1 cellular context compared by ENCODE assay signal in the genomic region with DNA sequence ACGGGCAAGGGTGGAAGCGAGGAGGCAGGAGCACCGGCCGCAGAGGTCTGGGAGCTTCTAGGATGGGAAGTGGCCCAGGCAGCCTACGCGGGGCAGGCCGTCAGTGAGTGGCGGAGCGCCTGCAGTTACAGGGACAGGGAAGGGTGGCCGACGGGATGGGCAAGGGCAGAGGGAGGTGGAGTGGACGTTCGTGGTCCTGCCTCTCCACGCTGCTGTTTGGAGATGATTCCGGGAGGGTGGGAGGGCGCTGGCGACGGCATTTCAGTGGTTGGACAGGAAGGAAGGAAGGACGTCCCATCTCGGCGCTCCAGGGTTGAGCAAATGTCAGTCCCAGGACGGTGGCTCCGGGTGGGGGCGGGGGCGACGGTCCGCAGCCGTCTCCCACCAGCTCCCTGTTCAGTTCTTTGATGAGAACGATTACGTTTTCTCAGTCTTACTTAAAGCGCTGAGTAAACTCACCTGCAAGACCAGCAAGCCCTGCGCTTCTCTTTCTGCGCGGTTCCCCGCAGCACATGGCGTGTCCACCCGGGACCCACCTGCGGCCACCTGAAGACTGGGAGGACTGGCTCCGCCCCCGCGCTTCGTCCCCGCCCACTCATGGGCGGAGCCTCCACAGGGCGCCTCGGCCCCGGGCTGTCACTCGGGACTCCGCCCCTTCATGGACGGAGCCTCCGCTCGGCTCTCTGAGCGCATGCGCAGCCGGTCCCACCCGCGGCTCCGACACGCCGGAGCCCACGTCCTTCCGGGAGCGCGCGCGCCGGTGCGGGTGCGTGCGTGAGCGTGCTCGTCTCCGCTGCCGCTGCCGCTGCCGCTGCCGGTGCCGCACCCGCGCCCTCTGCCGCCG.
TF ChIP-seq lines count a peak whose summit lies in the region.

A gene with protein sequence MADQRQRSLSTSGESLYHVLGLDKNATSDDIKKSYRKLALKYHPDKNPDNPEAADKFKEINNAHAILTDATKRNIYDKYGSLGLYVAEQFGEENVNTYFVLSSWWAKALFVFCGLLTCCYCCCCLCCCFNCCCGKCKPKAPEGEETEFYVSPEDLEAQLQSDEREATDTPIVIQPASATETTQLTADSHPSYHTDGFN (plus strand): TSS at position 769 of the 844 bp plus-strand sequence. CDS start 33,220 bp downstream, outside the sequence.

TF ChIP-seq in HCT116, 20 proteins besides CTCF, POLR2A, EP300 and RAD21 (continued from another document):
- TF ChIP-seq, protein P1, sequence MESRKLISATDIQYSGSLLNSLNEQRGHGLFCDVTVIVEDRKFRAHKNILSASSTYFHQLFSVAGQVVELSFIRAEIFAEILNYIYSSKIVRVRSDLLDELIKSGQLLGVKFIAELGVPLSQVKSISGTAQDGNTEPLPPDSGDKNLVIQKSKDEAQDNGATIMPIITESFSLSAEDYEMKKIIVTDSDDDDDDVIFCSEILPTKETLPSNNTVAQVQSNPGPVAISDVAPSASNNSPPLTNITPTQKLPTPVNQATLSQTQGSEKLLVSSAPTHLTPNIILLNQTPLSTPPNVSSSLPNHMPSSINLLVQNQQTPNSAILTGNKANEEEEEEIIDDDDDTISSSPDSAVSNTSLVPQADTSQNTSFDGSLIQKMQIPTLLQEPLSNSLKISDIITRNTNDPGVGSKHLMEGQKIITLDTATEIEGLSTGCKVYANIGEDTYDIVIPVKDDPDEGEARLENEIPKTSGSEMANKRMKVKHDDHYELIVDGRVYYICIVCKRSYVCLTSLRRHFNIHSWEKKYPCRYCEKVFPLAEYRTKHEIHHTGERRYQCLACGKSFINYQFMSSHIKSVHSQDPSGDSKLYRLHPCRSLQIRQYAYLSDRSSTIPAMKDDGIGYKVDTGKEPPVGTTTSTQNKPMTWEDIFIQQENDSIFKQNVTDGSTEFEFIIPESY (IDR thresholded peaks at IDR 0.05; ENCODE audit: extremely low read depth, insufficient replicate concordance, low read length), result no peak
- TF ChIP-seq ZNF274 (IDR thresholded peaks at IDR 0.05; ENCODE audit: low read depth, low read length), result no peak
- peak; percentile 90 for TF ChIP-seq EGR1 (IDR thresholded peaks at IDR 0.05; ENCODE audit: low read depth)
- no peak for TF ChIP-seq CEBPB (IDR thresholded peaks at IDR 0.05; ENCODE audit: low read depth)
- no peak for TF ChIP-seq JUND (IDR thresholded peaks at IDR 0.05)
- TF ChIP-seq ELF1 (IDR thresholded peaks at IDR 0.05; ENCODE audit: borderline replicate concordance, low read depth), result no peak
- TF ChIP-seq POLR2AphosphoS5 (IDR thresholded peaks at IDR 0.05; ENCODE audit: low read depth, low read length), result peak; percentile 55; the same call in 1 of the 2 replicates
- no peak for TF ChIP-seq TCF7L2 (IDR thresholded peaks at IDR 0.05; ENCODE audit: borderline replicate concordance, extremely low read depth, insufficient read depth, insufficient read length)
- TF ChIP-seq, protein P2, sequence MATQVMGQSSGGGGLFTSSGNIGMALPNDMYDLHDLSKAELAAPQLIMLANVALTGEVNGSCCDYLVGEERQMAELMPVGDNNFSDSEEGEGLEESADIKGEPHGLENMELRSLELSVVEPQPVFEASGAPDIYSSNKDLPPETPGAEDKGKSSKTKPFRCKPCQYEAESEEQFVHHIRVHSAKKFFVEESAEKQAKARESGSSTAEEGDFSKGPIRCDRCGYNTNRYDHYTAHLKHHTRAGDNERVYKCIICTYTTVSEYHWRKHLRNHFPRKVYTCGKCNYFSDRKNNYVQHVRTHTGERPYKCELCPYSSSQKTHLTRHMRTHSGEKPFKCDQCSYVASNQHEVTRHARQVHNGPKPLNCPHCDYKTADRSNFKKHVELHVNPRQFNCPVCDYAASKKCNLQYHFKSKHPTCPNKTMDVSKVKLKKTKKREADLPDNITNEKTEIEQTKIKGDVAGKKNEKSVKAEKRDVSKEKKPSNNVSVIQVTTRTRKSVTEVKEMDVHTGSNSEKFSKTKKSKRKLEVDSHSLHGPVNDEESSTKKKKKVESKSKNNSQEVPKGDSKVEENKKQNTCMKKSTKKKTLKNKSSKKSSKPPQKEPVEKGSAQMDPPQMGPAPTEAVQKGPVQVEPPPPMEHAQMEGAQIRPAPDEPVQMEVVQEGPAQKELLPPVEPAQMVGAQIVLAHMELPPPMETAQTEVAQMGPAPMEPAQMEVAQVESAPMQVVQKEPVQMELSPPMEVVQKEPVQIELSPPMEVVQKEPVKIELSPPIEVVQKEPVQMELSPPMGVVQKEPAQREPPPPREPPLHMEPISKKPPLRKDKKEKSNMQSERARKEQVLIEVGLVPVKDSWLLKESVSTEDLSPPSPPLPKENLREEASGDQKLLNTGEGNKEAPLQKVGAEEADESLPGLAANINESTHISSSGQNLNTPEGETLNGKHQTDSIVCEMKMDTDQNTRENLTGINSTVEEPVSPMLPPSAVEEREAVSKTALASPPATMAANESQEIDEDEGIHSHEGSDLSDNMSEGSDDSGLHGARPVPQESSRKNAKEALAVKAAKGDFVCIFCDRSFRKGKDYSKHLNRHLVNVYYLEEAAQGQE (IDR thresholded peaks at IDR 0.05; ENCODE audit: low read depth), result no peak
